9 cellular contexts compared by ENCODE assay signal in genomic region chr6:4914412-4915159, GRCh38.
DNase-seq lines count a peak whose midpoint lies in the region; ATAC-seq and TF ChIP-seq lines count a peak whose summit lies in the region.
"Had no signal": no experiment of that assay in that cellular context is flagged by ENCODE, and none has a peak within 500 bp of the region (broad histone marks: within the 10 kb centered on the region; RNA-seq: fewer than 3 reads in every experiment).

No MANE protein-coding gene starts in this region.

- H3K4me3 ChIP-seq in fibroblast of mammary gland (ENCODE audit: control insufficient read depth, low read depth, low read length): no peak overlapping the region
- no peak overlapping the region for H3K4me3 ChIP-seq in skeletal muscle cell (ENCODE audit: low read depth, low read length)
- H3K4me3 ChIP-seq in sigmoid colon: no peak overlapping the region

- peaks cover 36% of the 10 kb centered on the region for H3K36me3 Mint-ChIP-seq in T-cell

- no peak for TF ChIP-seq EP300 in sigmoid colon (IDR thresholded peaks at IDR 0.05)

- intact Hi-C loops in sigmoid colon (cut with DNase I): no loop called here

- no peaks in the 10 kb centered on the region for H3K36me3 ChIP-seq in sigmoid colon

- ATAC-seq in T-cell (replicated peaks in 1 of 4): peak in 2 of 4 experiments; percentile 34 to 46

- peaks cover 0 to 28% (median 14%) of the 10 kb centered on the region in 4 donors for H3K4me1 ChIP-seq in sigmoid colon

- CTCF ChIA-PET in T-cell (lab: Charles Lee): no interaction called here

- peak overlapping the region in 1 of 2 donors; percentile 62 for H3K27ac Mint-ChIP-seq in T-cell

- no peaks in the 10 kb centered on the region for H3K27me3 ChIP-seq in sigmoid colon

- H3K4me3 Mint-ChIP-seq in T-cell: peak overlapping the region in 2 of 3 donors; percentile 5 to 29

- peaks cover 66 to 70% (median 67%) of the 10 kb centered on the region in 3 donors for H3K4me1 Mint-ChIP-seq in T-cell

- H3K9me3 ChIP-seq in sigmoid colon: no peaks in the 10 kb centered on the region

- POLR2A ChIA-PET in T-cell (lab: Charles Lee): no interaction called here

- H3K27me3 Mint-ChIP-seq in T-cell: no peaks in the 10 kb centered on the region

- 67 to 82% methylated on average over 14 of the region's 14 CpGs for WGBS in sigmoid colon, 2 donors

- TF ChIP-seq CTCF in fibroblast of mammary gland (conservative IDR thresholded peaks at IDR 0.05; ENCODE audit: control insufficient read depth, insufficient read depth, low read depth, low read length): no peak
- no peak for TF ChIP-seq CTCF in sigmoid colon (IDR thresholded peaks at IDR 0.05)

- H3K27ac ChIP-seq in sigmoid colon: peak overlapping the region in 1 of 4 donors; percentile 38

- no peak for TF ChIP-seq POLR2A in sigmoid colon (IDR thresholded peaks at IDR 0.05)

- no peaks in the 10 kb centered on the region for H3K9me3 Mint-ChIP-seq in T-cell

- DNase-seq in GM04504 (ENCODE audit: low read depth): peak; percentile 39
- DNase-seq in T-cell: peak in 1 of 34 experiments; percentile 13
- peak; percentile 69 for DNase-seq in fibroblast of mammary gland (ENCODE audit: low read depth)
- DNase-seq in skeletal muscle cell (ENCODE audit: low read depth): peak; percentile 66
- no peak for DNase-seq in ureter (ENCODE audit: low spot score)
- DNase-seq in sigmoid colon: no peak
- DNase-seq in hippocampal formation (lab: John Stamatoyannopoulos, UW): no peak
- no peak for DNase-seq in amniotic stem cell (lab: John Stamatoyannopoulos, UW)
- DNase-seq: effector CD8-positive, alpha-beta T cell had no signal

Comparison
In these comparisons a context has a peak if more than half of its experiments do, and no peak if none do; other contexts are left out.
1. DNase-seq: peak in GM04504 (single experiment), fibroblast of mammary gland (single experiment) and skeletal muscle cell (single experiment); none in ureter (single experiment), sigmoid colon (single experiment), hippocampal formation (0 of 2) and amniotic stem cell (single experiment).